8 cellular contexts compared by ENCODE assay signal in the genomic region with DNA sequence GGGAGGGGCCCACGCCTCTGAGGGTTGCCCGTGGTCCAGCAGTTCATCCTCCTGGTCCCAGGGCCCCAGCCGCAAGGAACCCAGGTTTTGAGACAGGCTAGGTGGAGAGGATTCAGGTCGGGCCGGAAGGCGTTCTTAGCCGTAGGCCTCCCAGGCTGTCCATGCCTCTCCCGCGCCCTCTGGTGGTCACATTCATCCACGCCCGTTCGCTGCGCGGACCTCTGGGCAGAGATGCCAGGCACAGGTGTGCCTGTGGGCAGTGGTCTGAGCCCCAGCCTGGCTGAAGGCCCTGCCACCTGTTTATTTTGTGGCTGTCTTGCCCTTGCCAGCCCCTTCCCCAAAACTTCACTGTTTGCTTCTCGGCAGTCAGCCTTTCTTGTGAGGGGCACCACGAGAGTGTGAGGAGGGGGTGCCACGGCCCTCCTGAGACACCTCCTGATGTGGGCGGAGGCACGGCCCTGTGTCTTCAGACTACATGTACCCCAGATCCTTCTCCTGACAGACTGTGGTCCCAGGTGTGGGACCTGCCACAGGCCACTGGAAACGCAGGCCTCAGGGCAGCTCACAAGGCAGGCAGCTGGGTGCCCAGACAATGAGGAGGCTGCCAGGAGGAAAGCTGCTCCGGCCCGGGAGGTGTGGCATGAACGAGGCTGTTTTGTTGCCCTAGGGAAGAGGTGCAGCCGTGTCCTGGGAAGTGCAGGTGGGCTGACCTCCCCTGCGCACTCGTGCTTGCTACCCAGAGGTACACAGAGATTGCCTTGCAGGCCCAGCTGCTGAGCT.
DNase-seq lines count a peak whose midpoint lies in the region; ATAC-seq lines count a peak whose summit lies in the region.

No MANE protein-coding gene starts in this region.

- H3K36me3 ChIP-seq in iPS DF 6.9 (ENCODE audit: control insufficient read depth, insufficient read depth, low read length), result peaks cover 30% of the 10 kb centered on the region

- DNase-seq in NCI-H2081 (lab: John Stamatoyannopoulos, UW) (peak; percentile 74 to 76), NCI-H2081 treated with DMSO at 0.1 percent for 48 hours (lab: John Stamatoyannopoulos, UW) (no peak), NCI-H1417 (lab: John Stamatoyannopoulos, UW) (peak; percentile 57 to 88 (median 79)), UCSD-AML1 (lab: John Stamatoyannopoulos, UW; ENCODE audit: unreplicated experiment) (peak; percentile 76), astrocyte of the hippocampus (ENCODE audit: low read depth, low spot score) (peak; percentile 90), iPS DF 6.9 (ENCODE audit: low read depth, low spot score) (peak; percentile 75), smooth muscle cell of the brain vasculature (ENCODE audit: low read depth, low spot score) (peak; percentile 35)

- H3K9me3 ChIP-seq in iPS DF 6.9 (ENCODE audit: control insufficient read depth, insufficient read depth, low read length), result no peaks in the 10 kb centered on the region

- no peaks in the 10 kb centered on the region; the same call in 1 of the 2 replicates for H3K4me1 ChIP-seq in iPS DF 6.9 (ENCODE audit: control insufficient read depth, insufficient read depth, low read length)

- H3K4me3 ChIP-seq in iPS DF 6.9 (ENCODE audit: low read length), result no peak overlapping the region

- no peak overlapping the region for H3K27ac ChIP-seq in iPS DF 6.9 (ENCODE audit: low read length)

- no peak for ATAC-seq in HG03039 (IDR thresholded peaks at IDR 0.05; ENCODE audit: unreplicated experiment)

- no peaks in the 10 kb centered on the region for H3K27me3 ChIP-seq in iPS DF 6.9 (ENCODE audit: control insufficient read depth, insufficient read depth, low read length)

- WGBS in iPS DF 6.9 (ENCODE audit: insufficient coverage, insufficient read length), result no CpG with 5 or more reads among the region's 26 CpGs
